Comparison of ENCODE assay signal across 8 cellular contexts in the genomic region with DNA sequence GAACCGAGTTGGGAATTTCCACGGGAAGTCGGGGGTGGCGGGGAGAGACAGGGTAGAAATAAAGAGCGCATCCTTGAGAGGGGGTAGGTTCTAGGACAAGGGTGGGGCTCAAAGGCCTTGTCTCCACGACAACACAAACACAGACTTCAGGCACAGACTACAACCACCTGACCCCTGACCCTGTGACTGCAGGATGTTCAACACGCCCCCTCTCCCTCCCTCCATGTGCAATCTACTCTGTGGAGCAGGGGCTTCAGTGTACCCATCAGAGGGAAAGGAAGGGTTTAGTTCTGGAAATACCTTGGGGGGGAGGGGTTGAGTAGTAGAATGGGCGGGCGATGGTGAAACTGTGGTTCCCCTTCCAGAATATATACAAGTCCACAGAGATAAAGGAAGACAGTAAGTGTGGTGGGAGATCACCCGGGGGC. TPM values are rescaled to one million over a fixed set of nuclear protein-coding genes. Genes with fewer than 3 reads are reported as not detected.
DNase-seq lines count a peak whose midpoint lies in the region; ATAC-seq and TF ChIP-seq lines count a peak whose summit lies in the region.

No MANE protein-coding gene starts in this region.

- no peaks in the 10 kb centered on the region for H3K27me3 ChIP-seq in HUES64 (ENCODE audit: insufficient read depth, low read length)
- no peaks in the 10 kb centered on the region for H3K27me3 ChIP-seq in vagina

- H3K9me3 ChIP-seq in HUES64 (ENCODE audit: insufficient read depth, low read depth, low read length) = no peaks in the 10 kb centered on the region
- no peaks in the 10 kb centered on the region for H3K9me3 ChIP-seq in vagina

- H3K27ac ChIP-seq in HUES64 (ENCODE audit: low read depth, low read length) (no peak overlapping the region), vagina (peak overlapping the region; percentile 99)

- H3K4me3 ChIP-seq in HUES64 (ENCODE audit: low read length) (peak overlapping the region; percentile 92), vagina (peak overlapping the region; percentile 73 to 93)

- intact Hi-C loops in cardiac septum (cut with DNase I) = no loop called here
- intact Hi-C loops in vagina (cut with DNase I) = no loop called here

- peaks cover 69% of the 10 kb centered on the region for H3K4me1 Mint-ChIP-seq in activated naive CD8-positive, alpha-beta T cell treated with anti-CD3 and anti-CD28 coated beads, Interleukin-2, amount 50 U/mL, for 24 hours

- peak in 1 of 2 donors; percentile 15 for TF ChIP-seq POLR2A in vagina (IDR thresholded peaks at IDR 0.05)

- DNase-seq in COR-L47 (lab: John Stamatoyannopoulos, UW) (peak; percentile 47), SK-N-DZ (ENCODE audit: low spot score) (peak; percentile 31), cardiac septum (ENCODE audit: low spot score) (peak; percentile 79), pons (ENCODE audit: low spot score) (peak; percentile 62), vagina (ENCODE audit: extremely low spot score in 2 of 2) (peak in 1 of 2 donors; percentile 94)
- peak; percentile 64 for DNase-seq in activated naive CD8-positive, alpha-beta T cell treated with anti-CD3 and anti-CD28 coated beads, Interleukin-2, amount 50 U/mL, for 24 hours

- H3K4me1 ChIP-seq in HUES64 (ENCODE audit: insufficient read depth, low read length) (peaks cover 9% of the 10 kb centered on the region), vagina (peaks cover 62% of the 10 kb centered on the region)

- H3K36me3 Mint-ChIP-seq in activated naive CD8-positive, alpha-beta T cell treated with anti-CD3 and anti-CD28 coated beads, Interleukin-2, amount 50 U/mL, for 24 hours (ENCODE audit: low read depth) = peaks cover 34% of the 10 kb centered on the region

- no peaks in the 10 kb centered on the region for H3K27me3 Mint-ChIP-seq in activated naive CD8-positive, alpha-beta T cell treated with anti-CD3 and anti-CD28 coated beads, Interleukin-2, amount 50 U/mL, for 24 hours

- H3K9ac ChIP-seq in HUES64 (ENCODE audit: low read depth, low read length) = no peak overlapping the region

- H3K36me3 ChIP-seq in HUES64 (ENCODE audit: insufficient read depth, low read length) (peaks cover 13% of the 10 kb centered on the region), vagina (peaks cover 0 to 9% of the 10 kb centered on the region in 2 donors)

- peak overlapping the region; percentile 95 for H3K4me3 Mint-ChIP-seq in activated naive CD8-positive, alpha-beta T cell treated with anti-CD3 and anti-CD28 coated beads, Interleukin-2, amount 50 U/mL, for 24 hours

- H3K27ac Mint-ChIP-seq in activated naive CD8-positive, alpha-beta T cell treated with anti-CD3 and anti-CD28 coated beads, Interleukin-2, amount 50 U/mL, for 24 hours = peak overlapping the region; percentile 97

- 43% methylated on average over 4 of the region's 10 CpGs for WGBS in HUES64

- H3K9me3 Mint-ChIP-seq in activated naive CD8-positive, alpha-beta T cell treated with anti-CD3 and anti-CD28 coated beads, Interleukin-2, amount 50 U/mL, for 24 hours = no peaks in the 10 kb centered on the region

- TF ChIP-seq CTCF in vagina (IDR thresholded peaks at IDR 0.05) = no peak

- ATAC-seq in activated naive CD8-positive, alpha-beta T cell treated with anti-CD3 and anti-CD28 coated beads, Interleukin-2, amount 50 U/mL, for 24 hours = peak; percentile 56
- ATAC-seq in GM18517 (IDR thresholded peaks at IDR 0.05; ENCODE audit: unreplicated experiment) = no peak

RNA-seq across cellular contexts. Expression of gene TAPBP, which starts 0.7 kb away (rescaled TPM):
- polyA plus RNA-seq in HUES64 (2013, experiment 1 of 2) = 9.8 TPM
- 14.5 TPM for polyA plus RNA-seq in HUES64 (2013, experiment 2 of 2)
- polyA plus RNA-seq in SK-N-DZ (2014; cell fraction: cytosol; rRNA removed) = 5.8 and 7.1 TPM in 2 replicates
- polyA plus RNA-seq in SK-N-DZ (2014; cell fraction: nucleus; rRNA removed) = 1.8 and 4.9 TPM in 2 replicates
- total RNA-seq in cardiac septum = 85.8 TPM
- 59.9 TPM for total RNA-seq in vagina

RNA-seq across cellular contexts. Expression of gene ZBTB22, which starts 3.0 kb away (rescaled TPM):
- polyA plus RNA-seq in HUES64 (2013, experiment 1 of 2) = 8.0 TPM
- 13.1 TPM for polyA plus RNA-seq in HUES64 (2013, experiment 2 of 2)
- polyA plus RNA-seq in SK-N-DZ (2014; cell fraction: cytosol; rRNA removed) = 9.8 and 11.2 TPM in 2 replicates
- 4.3 and 8.8 TPM in 2 replicates for polyA plus RNA-seq in SK-N-DZ (2014; cell fraction: nucleus; rRNA removed)
- total RNA-seq in cardiac septum = 19.9 TPM
- 18.4 TPM for total RNA-seq in vagina

RNA-seq across cellular contexts. Expression of gene DAXX, which starts 8.2 kb away (rescaled TPM):
- 63.1 TPM for polyA plus RNA-seq in HUES64 (2013, experiment 1 of 2)
- 54.2 TPM for polyA plus RNA-seq in HUES64 (2013, experiment 2 of 2)
- polyA plus RNA-seq in SK-N-DZ (2014; cell fraction: cytosol; rRNA removed) = 88.3 and 124 TPM in 2 replicates
- polyA plus RNA-seq in SK-N-DZ (2014; cell fraction: nucleus; rRNA removed) = 97.7 and 110 TPM in 2 replicates
- total RNA-seq in cardiac septum = 19.8 TPM
- 32.2 TPM for total RNA-seq in vagina

RNA-seq across cellular contexts. Expression of gene RGL2, which starts 15.8 kb away (rescaled TPM):
- 32.0 TPM for polyA plus RNA-seq in HUES64 (2013, experiment 1 of 2)
- polyA plus RNA-seq in HUES64 (2013, experiment 2 of 2) = 39.1 TPM
- polyA plus RNA-seq in SK-N-DZ (2014; cell fraction: cytosol; rRNA removed) = 48.0 and 48.5 TPM in 2 replicates
- polyA plus RNA-seq in SK-N-DZ (2014; cell fraction: nucleus; rRNA removed) = 254 and 277 TPM in 2 replicates
- total RNA-seq in cardiac septum = 46.9 TPM
- 41.5 TPM for total RNA-seq in vagina

RNA-seq across cellular contexts. Expression of gene PFDN6, which starts 25.1 kb away (rescaled TPM):
- 90.9 TPM for polyA plus RNA-seq in HUES64 (2013, experiment 1 of 2)
- polyA plus RNA-seq in HUES64 (2013, experiment 2 of 2) = 95.3 TPM
- 107 and 170 TPM in 2 replicates for polyA plus RNA-seq in SK-N-DZ (2014; cell fraction: cytosol; rRNA removed)
- 81.3 and 118 TPM in 2 replicates for polyA plus RNA-seq in SK-N-DZ (2014; cell fraction: nucleus; rRNA removed)
- 35.1 TPM for total RNA-seq in cardiac septum
- total RNA-seq in vagina = 9.1 TPM
